8 cellular contexts compared by ENCODE assay signal in genomic region chrX:48911407-48912182, GRCh38. TPM values are rescaled to one million over a fixed set of nuclear protein-coding genes. Genes with fewer than 3 reads are reported as not detected.
DNase-seq lines count a peak whose midpoint lies in the region; ATAC-seq and TF ChIP-seq lines count a peak whose summit lies in the region.

SLC35A2 (minus strand) TSS chrX:48911646; CDS start chrX:48911636, 10 bp downstream.

- H2AFZ ChIP-seq in GM23248 (peak within 1 kb of the TSS; percentile 84), Loucy (ENCODE audit: low read length) (peak within 1 kb of the TSS; percentile 80)

- no peaks in the 10 kb centered on the region for H3K9me3 Mint-ChIP-seq in activated T-helper 17 cell treated with anti-CD3 and anti-CD28 coated beads, Interleukin-2, amount 50 U/mL, for 72 hours
- peaks cover 0 to 2% (median 0%) of the 10 kb centered on the region in 9 donors for H3K9me3 Mint-ChIP-seq in naive thymus-derived CD8-positive, alpha-beta T cell
- no peaks in the 10 kb centered on the region for H3K9me3 Mint-ChIP-seq in stimulated activated naive B cell treated with anti-CD40 and anti-IgM and Interleukin-4, amounts not matched to agents 10 μg/mL and 1 μg/mL and 100 μg/mL, for 72 hours

- H3K9me3 ChIP-seq in GM23248 (ENCODE audit: low read depth) (no peaks in the 10 kb centered on the region), Loucy (ENCODE audit: insufficient read depth, low read depth, low read length) (no peaks in the 10 kb centered on the region), RWPE2 (ENCODE audit: severe bottlenecking) (no peaks in the 10 kb centered on the region)

- peaks cover 22% of the 10 kb centered on the region for H3K4me1 Mint-ChIP-seq in activated T-helper 17 cell treated with anti-CD3 and anti-CD28 coated beads, Interleukin-2, amount 50 U/mL, for 72 hours
- H3K4me1 Mint-ChIP-seq in naive thymus-derived CD8-positive, alpha-beta T cell: peaks cover 16 to 58% (median 47%) of the 10 kb centered on the region in 4 donors
- peaks cover 18 to 47% of the 10 kb centered on the region in 2 donors for H3K4me1 Mint-ChIP-seq in stimulated activated naive B cell treated with anti-CD40 and anti-IgM and Interleukin-4, amounts not matched to agents 10 μg/mL and 1 μg/mL and 100 μg/mL, for 72 hours

- POLR2A ChIA-PET in naive thymus-derived CD8-positive, alpha-beta T cell (lab: Charles Lee): interaction anchor here (0.6 to 7.1 kb wide), 22 partner anchors 8 to 361 kb away, joined by 3 to 91 read pairs (median 4); partner anchors contain the start of genes HDAC6, OTUD5, PQBP1 and TFE3

- 1 to 3% methylated on average over 35 to 56 of the region's 60 CpGs for WGBS in GM23248 (ENCODE audit: low coverage in 1 of 2, low lambda C conversion rate in 2 of 2, missing lambda C conversion rate in 2 of 2), 2 experiments

- ATAC-seq in RWPE2 (ENCODE audit: low read depth): peak; percentile 89
- ATAC-seq in activated T-helper 17 cell treated with anti-CD3 and anti-CD28 coated beads, Interleukin-2, amount 50 U/mL, for 72 hours (replicated peaks): peak; percentile 59
- peak; percentile 79 to 80 for ATAC-seq in naive thymus-derived CD8-positive, alpha-beta T cell
- peak; percentile 85 to 92 for ATAC-seq in stimulated activated naive B cell treated with anti-CD40 and anti-IgM and Interleukin-4, amounts not matched to agents 10 μg/mL and 1 μg/mL and 100 μg/mL, for 72 hours (replicated peaks)

- TF ChIP-seq CTCF in Loucy (conservative IDR thresholded peaks at IDR 0.05; ENCODE audit: low read length): no peak
- TF ChIP-seq CTCF in RWPE2 (IDR thresholded peaks at IDR 0.05; ENCODE audit: poor library complexity, severe bottlenecking): no peak
- TF ChIP-seq CTCF in fibroblast of mammary gland (conservative IDR thresholded peaks at IDR 0.05; ENCODE audit: control insufficient read depth, insufficient read depth, low read depth, low read length): no peak

- H3K4me1 ChIP-seq in GM23248 (ENCODE audit: insufficient read depth) (no peaks in the 10 kb centered on the region), Loucy (ENCODE audit: insufficient read depth, low read length, poor library complexity, severe bottlenecking) (peaks cover 6% of the 10 kb centered on the region), RWPE2 (ENCODE audit: insufficient read depth, poor library complexity, severe bottlenecking) (no peaks in the 10 kb centered on the region)

- DNase-seq in DMS53 (lab: John Stamatoyannopoulos, UW) (peak; percentile 95), GM23248 (peak; percentile 81), RWPE2 (ENCODE audit: low spot score) (peak; percentile 76), fibroblast of mammary gland (ENCODE audit: low read depth) (peak; percentile 58)
- peak; percentile 72 to 94 (median 90) for DNase-seq in naive thymus-derived CD8-positive, alpha-beta T cell
- DNase-seq in stimulated activated naive B cell treated with anti-CD40 and anti-IgM and Interleukin-4, amounts not matched to agents 10 μg/mL and 1 μg/mL and 100 μg/mL, for 72 hours: peak; percentile 77

- peaks cover 77% of the 10 kb centered on the region for H3K36me3 Mint-ChIP-seq in activated T-helper 17 cell treated with anti-CD3 and anti-CD28 coated beads, Interleukin-2, amount 50 U/mL, for 72 hours (ENCODE audit: low read depth)
- peaks cover 0 to 54% (median 6%) of the 10 kb centered on the region in 3 donors for H3K36me3 Mint-ChIP-seq in naive thymus-derived CD8-positive, alpha-beta T cell
- H3K36me3 Mint-ChIP-seq in stimulated activated naive B cell treated with anti-CD40 and anti-IgM and Interleukin-4, amounts not matched to agents 10 μg/mL and 1 μg/mL and 100 μg/mL, for 72 hours: peaks cover 17 to 18% of the 10 kb centered on the region in 2 donors

- in situ Hi-C loops in GM23248 (cut with MboI): loop anchor here (25.0 kb wide), 1 partner anchor 249 kb away; no protein-coding TSS in a partner anchor

- H3K9ac ChIP-seq in GM23248 (peak within 1 kb of the TSS; percentile 100), Loucy (ENCODE audit: low read depth, low read length, poor library complexity, severe bottlenecking) (peak within 1 kb of the TSS; percentile 79)

- H3K4me3 ChIP-seq in GM23248 (peak within 1 kb of the TSS; percentile 93), Loucy (ENCODE audit: low read length, poor library complexity, severe bottlenecking) (peak within 1 kb of the TSS; percentile 83), RWPE2 (ENCODE audit: severe bottlenecking) (peak within 1 kb of the TSS; percentile 93), fibroblast of mammary gland (ENCODE audit: control insufficient read depth, low read depth, low read length) (peak within 1 kb of the TSS; percentile 68)

- H3K27ac Mint-ChIP-seq in activated T-helper 17 cell treated with anti-CD3 and anti-CD28 coated beads, Interleukin-2, amount 50 U/mL, for 72 hours: peak within 1 kb of the TSS; percentile 98
- peak within 1 kb of the TSS; percentile 88 to 98 (median 96) for H3K27ac Mint-ChIP-seq in naive thymus-derived CD8-positive, alpha-beta T cell
- H3K27ac Mint-ChIP-seq in stimulated activated naive B cell treated with anti-CD40 and anti-IgM and Interleukin-4, amounts not matched to agents 10 μg/mL and 1 μg/mL and 100 μg/mL, for 72 hours: peak within 1 kb of the TSS; percentile 95

- H3K27ac ChIP-seq in GM23248 (peak within 1 kb of the TSS; percentile 91), RWPE2 (ENCODE audit: poor library complexity, severe bottlenecking) (peak within 1 kb of the TSS; percentile 65)

- H3K79me2 ChIP-seq in GM23248 (ENCODE audit: insufficient read depth): peaks cover 41% of the 10 kb centered on the region
- H3K79me2 ChIP-seq in Loucy (ENCODE audit: insufficient read depth, low read length): peaks cover 24% of the 10 kb centered on the region

- no peaks in the 10 kb centered on the region for H3K36me3 ChIP-seq in GM23248 (ENCODE audit: low read depth)
- H3K36me3 ChIP-seq in Loucy (ENCODE audit: insufficient read depth, low read length): peaks cover 6% of the 10 kb centered on the region; the same call in 1 of the 2 replicates
- peaks cover 30% of the 10 kb centered on the region for H3K36me3 ChIP-seq in RWPE2 (ENCODE audit: low read depth)

- no peaks in the 10 kb centered on the region for H3K27me3 Mint-ChIP-seq in activated T-helper 17 cell treated with anti-CD3 and anti-CD28 coated beads, Interleukin-2, amount 50 U/mL, for 72 hours
- H3K27me3 Mint-ChIP-seq in naive thymus-derived CD8-positive, alpha-beta T cell: no peaks in the 10 kb centered on the region
- peaks cover 0 to 14% of the 10 kb centered on the region in 2 donors for H3K27me3 Mint-ChIP-seq in stimulated activated naive B cell treated with anti-CD40 and anti-IgM and Interleukin-4, amounts not matched to agents 10 μg/mL and 1 μg/mL and 100 μg/mL, for 72 hours

- no peaks in the 10 kb centered on the region for H3K27me3 ChIP-seq in GM23248 (replicated peaks; ENCODE audit: insufficient read depth)
- no peaks in the 10 kb centered on the region for H3K27me3 ChIP-seq in Loucy (ENCODE audit: insufficient read depth, low read length, poor library complexity, severe bottlenecking)
- no peaks in the 10 kb centered on the region for H3K27me3 ChIP-seq in RWPE2 (ENCODE audit: insufficient read depth, poor library complexity, severe bottlenecking)

- peak within 1 kb of the TSS; percentile 97 for H3K4me3 Mint-ChIP-seq in activated T-helper 17 cell treated with anti-CD3 and anti-CD28 coated beads, Interleukin-2, amount 50 U/mL, for 72 hours
- peak within 1 kb of the TSS; percentile 89 to 97 (median 94) for H3K4me3 Mint-ChIP-seq in naive thymus-derived CD8-positive, alpha-beta T cell
- H3K4me3 Mint-ChIP-seq in stimulated activated naive B cell treated with anti-CD40 and anti-IgM and Interleukin-4, amounts not matched to agents 10 μg/mL and 1 μg/mL and 100 μg/mL, for 72 hours: peak within 1 kb of the TSS; percentile 82 to 97

- H3F3A ChIP-seq in GM23248 (ENCODE audit: insufficient read depth) (no peaks in the 10 kb centered on the region), Loucy (ENCODE audit: low read depth) (no peaks in the 10 kb centered on the region)

- H4K20me1 ChIP-seq in GM23248 (ENCODE audit: insufficient read depth) (no peaks in the 10 kb centered on the region), Loucy (ENCODE audit: insufficient read depth, low read length, poor library complexity, severe bottlenecking) (peaks cover 5% of the 10 kb centered on the region)

- H3K9me2 ChIP-seq in GM23248 (ENCODE audit: insufficient read depth) (no peaks in the 10 kb centered on the region), Loucy (replicated peaks; ENCODE audit: low read depth, low read length) (no peaks in the 10 kb centered on the region)

- H3K4me2 ChIP-seq in GM23248 (ENCODE audit: unreplicated experiment): peak within 1 kb of the TSS; percentile 80
- H3K4me2 ChIP-seq in Loucy (ENCODE audit: low read depth, low read length, poor library complexity, severe bottlenecking): peak within 1 kb of the TSS; percentile 94

RNA-seq across cellular contexts. Expression of gene SLC35A2, which starts in this region (rescaled TPM):
- 23.6 and 29.1 TPM in 2 replicates for total RNA-seq in GM23248 (2014; rRNA removed; shearing (Covaris generic))
- polyA plus RNA-seq in GM23248 (2016; fragmentation: Nextera tagmentation; extraction: Ambion mirVana): 54.6 and 55.5 TPM in 2 replicates
- total RNA-seq in activated T-helper 17 cell treated with anti-CD3 and anti-CD28 coated beads, Interleukin-2, amount 50 U/mL, for 72 hours: 10 to 100 TPM; 24.6 to 32.8 TPM
- total RNA-seq in naive thymus-derived CD8-positive, alpha-beta T cell: 10 to 100 TPM; 11.4 to 12.7 TPM
- 1 to 10 TPM; 6.8 to 8.1 (median 7.3) TPM for polyA plus RNA-seq in naive thymus-derived CD8-positive, alpha-beta T cell

Comparison
In these comparisons a context has a peak if more than half of its experiments do, and no peak if none do; other contexts are left out.
1. Peak in every context shown above with its lines: DNase-seq, ATAC-seq, H3K4me3 ChIP-seq and H3K27ac ChIP-seq.